In genomic region chr3:190352866-190353457, GRCh38 we compare ENCODE assay signal across 2 cellular contexts.
TF ChIP-seq lines count a peak whose summit lies in the region.

No MANE protein-coding gene starts in this region.

TF ChIP-seq in GM23338, 12 proteins besides CTCF, POLR2A, EP300 and RAD21:
- TF ChIP-seq JUNB (IDR thresholded peaks at IDR 0.05; ENCODE audit: unreplicated experiment) (no peak), NANOG (IDR thresholded peaks at IDR 0.05; ENCODE audit: borderline replicate concordance) (no peak), CREB1 (CRISPR knock-in tag; IDR thresholded peaks at IDR 0.05; ENCODE audit: low read depth) (no peak)

TF ChIP-seq in H1, 55 proteins besides CTCF, POLR2A, EP300 and RAD21:
- TF ChIP-seq E2F6 (IDR thresholded peaks at IDR 0.05): no peak
- TF ChIP-seq MAFK (IDR thresholded peaks at IDR 0.05; ENCODE audit: low read depth, low read length): peak; percentile 93
- no peak for TF ChIP-seq FOSL1 (IDR thresholded peaks at IDR 0.05; ENCODE audit: insufficient read depth, low read depth, low read length)
